In the genomic region with DNA sequence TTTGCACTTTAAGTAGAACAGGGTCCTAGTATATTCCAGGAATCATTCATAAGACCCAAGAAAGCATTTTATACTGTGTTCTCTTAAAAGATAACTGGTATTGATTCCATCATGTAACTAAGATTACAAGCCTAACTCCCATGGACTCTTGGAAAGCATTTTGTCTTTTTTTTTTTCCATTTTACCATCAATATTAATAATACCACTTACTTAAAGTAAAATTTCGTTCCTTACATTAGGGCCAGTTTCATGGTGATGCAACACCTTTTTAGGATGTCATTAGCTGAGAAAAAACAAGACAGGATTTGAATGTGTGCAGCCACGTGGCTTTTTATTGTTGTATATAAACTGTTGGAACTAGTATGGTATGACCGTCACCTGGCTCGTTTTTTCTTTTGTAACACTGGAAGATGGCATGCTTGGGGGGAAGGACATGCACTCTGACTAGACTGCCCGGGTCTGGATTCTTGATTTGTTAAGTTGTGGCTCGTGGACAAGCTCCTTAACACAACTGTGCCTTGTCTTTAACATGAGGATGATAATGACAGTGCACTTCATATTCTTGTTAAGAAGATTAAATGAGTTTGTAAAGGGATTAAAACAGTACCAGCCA, we compare ENCODE assay signal across 2 cellular contexts.
TF ChIP-seq lines count a peak whose summit lies in the region.

No MANE protein-coding gene starts in this region.

TF ChIP-seq in GM23338, 12 proteins besides CTCF, POLR2A, EP300 and RAD21:
- TF ChIP-seq, protein P1, sequence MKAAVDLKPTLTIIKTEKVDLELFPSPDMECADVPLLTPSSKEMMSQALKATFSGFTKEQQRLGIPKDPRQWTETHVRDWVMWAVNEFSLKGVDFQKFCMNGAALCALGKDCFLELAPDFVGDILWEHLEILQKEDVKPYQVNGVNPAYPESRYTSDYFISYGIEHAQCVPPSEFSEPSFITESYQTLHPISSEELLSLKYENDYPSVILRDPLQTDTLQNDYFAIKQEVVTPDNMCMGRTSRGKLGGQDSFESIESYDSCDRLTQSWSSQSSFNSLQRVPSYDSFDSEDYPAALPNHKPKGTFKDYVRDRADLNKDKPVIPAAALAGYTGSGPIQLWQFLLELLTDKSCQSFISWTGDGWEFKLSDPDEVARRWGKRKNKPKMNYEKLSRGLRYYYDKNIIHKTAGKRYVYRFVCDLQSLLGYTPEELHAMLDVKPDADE (IDR thresholded peaks at IDR 0.05): no peak
- no peak for TF ChIP-seq EZH2phosphoT487 (IDR thresholded peaks at IDR 0.05; ENCODE audit: unreplicated experiment)
- TF ChIP-seq, protein P2, sequence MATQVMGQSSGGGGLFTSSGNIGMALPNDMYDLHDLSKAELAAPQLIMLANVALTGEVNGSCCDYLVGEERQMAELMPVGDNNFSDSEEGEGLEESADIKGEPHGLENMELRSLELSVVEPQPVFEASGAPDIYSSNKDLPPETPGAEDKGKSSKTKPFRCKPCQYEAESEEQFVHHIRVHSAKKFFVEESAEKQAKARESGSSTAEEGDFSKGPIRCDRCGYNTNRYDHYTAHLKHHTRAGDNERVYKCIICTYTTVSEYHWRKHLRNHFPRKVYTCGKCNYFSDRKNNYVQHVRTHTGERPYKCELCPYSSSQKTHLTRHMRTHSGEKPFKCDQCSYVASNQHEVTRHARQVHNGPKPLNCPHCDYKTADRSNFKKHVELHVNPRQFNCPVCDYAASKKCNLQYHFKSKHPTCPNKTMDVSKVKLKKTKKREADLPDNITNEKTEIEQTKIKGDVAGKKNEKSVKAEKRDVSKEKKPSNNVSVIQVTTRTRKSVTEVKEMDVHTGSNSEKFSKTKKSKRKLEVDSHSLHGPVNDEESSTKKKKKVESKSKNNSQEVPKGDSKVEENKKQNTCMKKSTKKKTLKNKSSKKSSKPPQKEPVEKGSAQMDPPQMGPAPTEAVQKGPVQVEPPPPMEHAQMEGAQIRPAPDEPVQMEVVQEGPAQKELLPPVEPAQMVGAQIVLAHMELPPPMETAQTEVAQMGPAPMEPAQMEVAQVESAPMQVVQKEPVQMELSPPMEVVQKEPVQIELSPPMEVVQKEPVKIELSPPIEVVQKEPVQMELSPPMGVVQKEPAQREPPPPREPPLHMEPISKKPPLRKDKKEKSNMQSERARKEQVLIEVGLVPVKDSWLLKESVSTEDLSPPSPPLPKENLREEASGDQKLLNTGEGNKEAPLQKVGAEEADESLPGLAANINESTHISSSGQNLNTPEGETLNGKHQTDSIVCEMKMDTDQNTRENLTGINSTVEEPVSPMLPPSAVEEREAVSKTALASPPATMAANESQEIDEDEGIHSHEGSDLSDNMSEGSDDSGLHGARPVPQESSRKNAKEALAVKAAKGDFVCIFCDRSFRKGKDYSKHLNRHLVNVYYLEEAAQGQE (IDR thresholded peaks at IDR 0.05; ENCODE audit: unreplicated experiment): no peak
- TF ChIP-seq JUNB (IDR thresholded peaks at IDR 0.05; ENCODE audit: unreplicated experiment): no peak

TF ChIP-seq in K562, 482 proteins besides CTCF, POLR2A, EP300 and RAD21 (continues in another document):
- TF ChIP-seq, protein P3, sequence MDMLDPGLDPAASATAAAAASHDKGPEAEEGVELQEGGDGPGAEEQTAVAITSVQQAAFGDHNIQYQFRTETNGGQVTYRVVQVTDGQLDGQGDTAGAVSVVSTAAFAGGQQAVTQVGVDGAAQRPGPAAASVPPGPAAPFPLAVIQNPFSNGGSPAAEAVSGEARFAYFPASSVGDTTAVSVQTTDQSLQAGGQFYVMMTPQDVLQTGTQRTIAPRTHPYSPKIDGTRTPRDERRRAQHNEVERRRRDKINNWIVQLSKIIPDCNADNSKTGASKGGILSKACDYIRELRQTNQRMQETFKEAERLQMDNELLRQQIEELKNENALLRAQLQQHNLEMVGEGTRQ (CRISPR knock-in tag; IDR thresholded peaks at IDR 0.05): no peak
- no peak for TF ChIP-seq ZBED1 (IDR thresholded peaks at IDR 0.05)
- peak; percentile 94 for TF ChIP-seq EP400 (IDR thresholded peaks at IDR 0.05)
- TF ChIP-seq ZBTB33 (CRISPR knock-in tag; IDR thresholded peaks at IDR 0.05): no peak
- no peak for TF ChIP-seq AFF4 (CRISPR knock-in tag; IDR thresholded peaks at IDR 0.05)
- TF ChIP-seq CSDE1 (IDR thresholded peaks at IDR 0.05): no peak
- TF ChIP-seq ZNF165 (CRISPR knock-in tag; IDR thresholded peaks at IDR 0.05; ENCODE audit: borderline replicate concordance): no peak
- no peak for TF ChIP-seq ERF (CRISPR knock-in tag; IDR thresholded peaks at IDR 0.05)
- no peak for TF ChIP-seq CGGBP1 (CRISPR knock-in tag; IDR thresholded peaks at IDR 0.05)
- peak; percentile 70 for TF ChIP-seq BACH1 (tag; IDR thresholded peaks at IDR 0.05)
- no peak for TF ChIP-seq ZNF707 (CRISPR knock-in tag; conservative IDR thresholded peaks at IDR 0.05)
- TF ChIP-seq ELK3 (CRISPR knock-in tag; IDR thresholded peaks at IDR 0.05): no peak
- TF ChIP-seq SMARCE1 (IDR thresholded peaks at IDR 0.05): no peak; the same call in 1 of the 2 replicates
- no peak for TF ChIP-seq PTBP1 (IDR thresholded peaks at IDR 0.05; ENCODE audit: low read depth, low read length)
- TF ChIP-seq ZNF124 (CRISPR knock-in tag; IDR thresholded peaks at IDR 0.05): no peak
- no peak for TF ChIP-seq TCFL5 (CRISPR knock-in tag; conservative IDR thresholded peaks at IDR 0.05)
- TF ChIP-seq, protein P4, sequence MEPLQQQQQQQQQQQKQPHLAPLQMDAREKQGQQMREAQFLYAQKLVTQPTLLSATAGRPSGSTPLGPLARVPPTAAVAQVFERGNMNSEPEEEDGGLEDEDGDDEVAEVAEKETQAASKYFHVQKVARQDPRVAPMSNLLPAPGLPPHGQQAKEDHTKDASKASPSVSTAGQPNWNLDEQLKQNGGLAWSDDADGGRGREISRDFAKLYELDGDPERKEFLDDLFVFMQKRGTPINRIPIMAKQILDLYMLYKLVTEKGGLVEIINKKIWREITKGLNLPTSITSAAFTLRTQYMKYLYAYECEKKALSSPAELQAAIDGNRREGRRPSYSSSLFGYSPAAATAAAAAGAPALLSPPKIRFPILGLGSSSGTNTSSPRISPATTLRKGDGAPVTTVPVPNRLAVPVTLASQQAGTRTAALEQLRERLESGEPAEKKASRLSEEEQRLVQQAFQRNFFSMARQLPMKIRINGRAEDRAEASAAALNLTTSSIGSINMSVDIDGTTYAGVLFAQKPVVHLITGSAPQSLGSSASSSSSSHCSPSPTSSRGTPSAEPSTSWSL (CRISPR knock-in tag; IDR thresholded peaks at IDR 0.05; ENCODE audit: borderline replicate concordance): no peak
- no peak for TF ChIP-seq NELFE (IDR thresholded peaks at IDR 0.05; ENCODE audit: insufficient read depth, insufficient read length)
- TF ChIP-seq NBN (IDR thresholded peaks at IDR 0.05; ENCODE audit: low read depth): 0 out of 2 replicates have a peak, but pooled peaks have one; percentile 13
- TF ChIP-seq PCBP1 (IDR thresholded peaks at IDR 0.05; ENCODE audit: low read depth, low read length, poor library complexity, severe bottlenecking): no peak
- TF ChIP-seq ATF3 (IDR thresholded peaks at IDR 0.05): peak; percentile 97
- no peak; the same call in 1 of the 2 replicates for TF ChIP-seq ATF3 (CRISPR knock-in tag; conservative IDR thresholded peaks at IDR 0.05)
- TF ChIP-seq, protein P5, sequence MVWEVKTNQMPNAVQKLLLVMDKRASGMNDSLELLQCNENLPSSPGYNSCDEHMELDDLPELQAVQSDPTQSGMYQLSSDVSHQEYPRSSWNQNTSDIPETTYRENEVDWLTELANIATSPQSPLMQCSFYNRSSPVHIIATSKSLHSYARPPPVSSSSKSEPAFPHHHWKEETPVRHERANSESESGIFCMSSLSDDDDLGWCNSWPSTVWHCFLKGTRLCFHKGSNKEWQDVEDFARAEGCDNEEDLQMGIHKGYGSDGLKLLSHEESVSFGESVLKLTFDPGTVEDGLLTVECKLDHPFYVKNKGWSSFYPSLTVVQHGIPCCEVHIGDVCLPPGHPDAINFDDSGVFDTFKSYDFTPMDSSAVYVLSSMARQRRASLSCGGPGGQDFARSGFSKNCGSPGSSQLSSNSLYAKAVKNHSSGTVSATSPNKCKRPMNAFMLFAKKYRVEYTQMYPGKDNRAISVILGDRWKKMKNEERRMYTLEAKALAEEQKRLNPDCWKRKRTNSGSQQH (CRISPR knock-in tag; IDR thresholded peaks at IDR 0.05): no peak
- no peak for TF ChIP-seq PML (IDR thresholded peaks at IDR 0.05; ENCODE audit: low read length)
- TF ChIP-seq ZSCAN29 (IDR thresholded peaks at IDR 0.05): no peak
- TF ChIP-seq ZC3H11A (IDR thresholded peaks at IDR 0.05; ENCODE audit: low read depth, low read length): no peak
- TF ChIP-seq TAF7 (tag; IDR thresholded peaks at IDR 0.05): 0 out of 2 replicates have a peak, but pooled peaks have one; percentile 10
- TF ChIP-seq POLR2AphosphoS5 (IDR thresholded peaks at IDR 0.05; ENCODE audit: control insufficient read depth, insufficient read depth, low read depth, low read length): no peak
- no peak for TF ChIP-seq FOXK1 (CRISPR knock-in tag; IDR thresholded peaks at IDR 0.05; ENCODE audit: borderline replicate concordance)
- TF ChIP-seq CXXC5 (CRISPR knock-in tag; IDR thresholded peaks at IDR 0.05): no peak
- TF ChIP-seq POLR2B (IDR thresholded peaks at IDR 0.05; ENCODE audit: low read depth, partially characterized antibody): no peak
- no peak for TF ChIP-seq NR2C2 (CRISPR knock-in tag; IDR thresholded peaks at IDR 0.05)
- no peak for TF ChIP-seq NR2C2 (tag; IDR thresholded peaks at IDR 0.05)
- TF ChIP-seq SRSF9 (IDR thresholded peaks at IDR 0.05; ENCODE audit: borderline replicate concordance, low read depth, low read length): no peak
- TF ChIP-seq ZNF277 (CRISPR knock-in tag; IDR thresholded peaks at IDR 0.05; ENCODE audit: borderline replicate concordance): no peak
- no peak for TF ChIP-seq RFX1 (IDR thresholded peaks at IDR 0.05)
